ENCODE assay signal across 8 cellular contexts in genomic region chr22:36757608-36758220, GRCh38. TPM values are rescaled to one million over a fixed set of nuclear protein-coding genes. Genes with fewer than 3 reads are reported as not detected.
DNase-seq lines count a peak whose midpoint lies in the region; ATAC-seq, FAIRE-seq and TF ChIP-seq lines count a peak whose summit lies in the region.

No MANE protein-coding gene starts in this region.

- no peaks in the 10 kb centered on the region for H3K36me3 Mint-ChIP-seq in HFFc6 (ENCODE audit: low read depth)
- peaks cover 2% of the 10 kb centered on the region for H3K36me3 Mint-ChIP-seq in activated T-helper 1 cell treated with anti-CD3 and anti-CD28 coated beads, Interleukin-12 subunit alpha, Interleukin-12 subunit beta, Interleukin-2, Interleukin-4 antibody, amounts not matched to agents 30 ng/mL and 10 ng/mL and 1 ng/mL, durations not matched to agents 14 hours and 24 hours and 36 hours (ENCODE audit: low read depth)

- H3K36me3 ChIP-seq in ovary: no peaks in the 10 kb centered on the region
- no peaks in the 10 kb centered on the region for H3K36me3 ChIP-seq in thyroid gland

- intact Hi-C loops in activated T-helper 1 cell treated with anti-CD3 and anti-CD28 coated beads, Interleukin-12 subunit alpha, Interleukin-12 subunit beta, Interleukin-2, Interleukin-4 antibody, amounts not matched to agents 30 ng/mL and 10 ng/mL and 1 ng/mL, durations not matched to agents 14 hours and 24 hours and 36 hours (cut with micrococcal nuclease): loop anchor here (1.0 kb wide), 4 partner anchors 17 to 287 kb away; no protein-coding TSS in a partner anchor
- intact Hi-C loops in ovary (cut with DNase I) (no loop called here), thyroid gland (cut with DNase I) (no loop called here)

- H3K27me3 Mint-ChIP-seq in HFFc6 (ENCODE audit: insufficient read depth): peaks cover 30% of the 10 kb centered on the region
- peaks cover 8% of the 10 kb centered on the region for H3K27me3 Mint-ChIP-seq in activated T-helper 1 cell treated with anti-CD3 and anti-CD28 coated beads, Interleukin-12 subunit alpha, Interleukin-12 subunit beta, Interleukin-2, Interleukin-4 antibody, amounts not matched to agents 30 ng/mL and 10 ng/mL and 1 ng/mL, durations not matched to agents 14 hours and 24 hours and 36 hours (ENCODE audit: insufficient read depth)

- no peak for FAIRE-seq in RCC 7860 (lab: Jason Lieb, UNC)

- no peak for ATAC-seq in HG03469 (IDR thresholded peaks at IDR 0.05; ENCODE audit: unreplicated experiment)

- peaks cover 2% of the 10 kb centered on the region for H3K4me1 Mint-ChIP-seq in HFFc6 (ENCODE audit: low read depth)
- no peaks in the 10 kb centered on the region for H3K4me1 Mint-ChIP-seq in activated T-helper 1 cell treated with anti-CD3 and anti-CD28 coated beads, Interleukin-12 subunit alpha, Interleukin-12 subunit beta, Interleukin-2, Interleukin-4 antibody, amounts not matched to agents 30 ng/mL and 10 ng/mL and 1 ng/mL, durations not matched to agents 14 hours and 24 hours and 36 hours (ENCODE audit: low read depth)

- TF ChIP-seq CTCF in HFFc6 (IDR thresholded peaks at IDR 0.05) (peak; percentile 91), foreskin fibroblast (IDR thresholded peaks at IDR 0.05; ENCODE audit: low read depth, low read length) (peak; percentile 88), ovary (IDR thresholded peaks at IDR 0.05) (peak in 1 of 3 donors; percentile 37), thyroid gland (IDR thresholded peaks at IDR 0.05) (peak in 5 of 6 experiments; percentile 47 to 75 (median 56))

- H3K27ac ChIP-seq in ovary (no peak overlapping the region), thyroid gland (no peak overlapping the region)

- 57 to 62% (median 58%) methylated on average over 19 of the region's 19 CpGs for WGBS in ovary, 3 donors
- WGBS in thyroid gland, 2 donors: 68 to 77% methylated on average over 8 to 17 of the region's 19 CpGs

- no peaks in the 10 kb centered on the region for H3K9me3 Mint-ChIP-seq in HFFc6
- no peaks in the 10 kb centered on the region for H3K9me3 Mint-ChIP-seq in activated T-helper 1 cell treated with anti-CD3 and anti-CD28 coated beads, Interleukin-12 subunit alpha, Interleukin-12 subunit beta, Interleukin-2, Interleukin-4 antibody, amounts not matched to agents 30 ng/mL and 10 ng/mL and 1 ng/mL, durations not matched to agents 14 hours and 24 hours and 36 hours

- peaks cover 6% of the 10 kb centered on the region for H3K4me1 ChIP-seq in ovary (ENCODE audit: insufficient read depth)
- peaks cover 8 to 18% of the 10 kb centered on the region in 2 donors for H3K4me1 ChIP-seq in thyroid gland

- H3K27ac Mint-ChIP-seq in HFFc6: no peak overlapping the region
- H3K27ac Mint-ChIP-seq in activated T-helper 1 cell treated with anti-CD3 and anti-CD28 coated beads, Interleukin-12 subunit alpha, Interleukin-12 subunit beta, Interleukin-2, Interleukin-4 antibody, amounts not matched to agents 30 ng/mL and 10 ng/mL and 1 ng/mL, durations not matched to agents 14 hours and 24 hours and 36 hours: no peak overlapping the region

- H3K27me3 ChIP-seq in ovary (no peaks in the 10 kb centered on the region), thyroid gland (no peaks in the 10 kb centered on the region)

- H3K9me3 ChIP-seq in ovary (no peaks in the 10 kb centered on the region), thyroid gland (no peaks in the 10 kb centered on the region)

- DNase-seq in CD1c-positive myeloid dendritic cell (ENCODE audit: extremely low spot score) (peak; percentile 74), HFFc6 (peak; percentile 56), RCC 7860 (ENCODE audit: low spot score) (peak; percentile 35), foreskin fibroblast (peak; percentile 55 to 84), ovary (peak; percentile 58 to 74 (median 66)), thyroid gland (peak; percentile 79)
- peak; percentile 63 for DNase-seq in activated T-helper 1 cell treated with anti-CD3 and anti-CD28 coated beads, Interleukin-12 subunit alpha, Interleukin-12 subunit beta, Interleukin-2, Interleukin-4 antibody, amounts not matched to agents 30 ng/mL and 10 ng/mL and 1 ng/mL, durations not matched to agents 14 hours and 24 hours and 36 hours (ENCODE audit: low spot score)

- no peak for TF ChIP-seq EP300 in ovary (IDR thresholded peaks at IDR 0.05)

- H3K4me3 Mint-ChIP-seq in HFFc6: no peak overlapping the region
- H3K4me3 Mint-ChIP-seq in activated T-helper 1 cell treated with anti-CD3 and anti-CD28 coated beads, Interleukin-12 subunit alpha, Interleukin-12 subunit beta, Interleukin-2, Interleukin-4 antibody, amounts not matched to agents 30 ng/mL and 10 ng/mL and 1 ng/mL, durations not matched to agents 14 hours and 24 hours and 36 hours: no peak overlapping the region

- TF ChIP-seq POLR2A in ovary (IDR thresholded peaks at IDR 0.05): no peak
- no peak for TF ChIP-seq POLR2A in thyroid gland (IDR thresholded peaks at IDR 0.05)

- H3K4me3 ChIP-seq in foreskin fibroblast (ENCODE audit: low read depth in 1 of 2, low read length in 2 of 2) (no peak overlapping the region), ovary (no peak overlapping the region), thyroid gland (replicated peaks in 1 of 3) (no peak overlapping the region)

RNA-seq across cellular contexts. Expression of gene IFT27, which starts 18.2 kb away (rescaled TPM):
- total RNA-seq in HFFc6 (2021; fragmentation: NEBNext Ultra II Directional; extraction: Animal tissue kit (Norgen Biotek cat#: 25700)): 10 to 100 TPM; 14.4 to 22.0 (median 17.5) TPM
- 26.0 and 30.9 TPM in 2 replicates for total RNA-seq in activated T-helper 1 cell treated with anti-CD3 and anti-CD28 coated beads, Interleukin-12 subunit alpha, Interleukin-12 subunit beta, Interleukin-2, Interleukin-4 antibody, amounts not matched to agents 30 ng/mL and 10 ng/mL and 1 ng/mL, durations not matched to agents 14 hours and 24 hours and 36 hours
- total RNA-seq in ovary (10 to 100 TPM; 26.0 to 38.8 (median 29.5) TPM), thyroid gland (10 to 100 TPM; 25.1 to 39.2 (median 36.3) TPM)
- polyA plus RNA-seq in ovary: 10 to 100 TPM; 14.2 to 20.0 TPM

RNA-seq across cellular contexts. Expression of gene CACNG2, which starts 54.2 kb away (rescaled TPM):
- total RNA-seq in HFFc6 (2021; fragmentation: NEBNext Ultra II Directional; extraction: Animal tissue kit (Norgen Biotek cat#: 25700)): not detected
- total RNA-seq in activated T-helper 1 cell treated with anti-CD3 and anti-CD28 coated beads, Interleukin-12 subunit alpha, Interleukin-12 subunit beta, Interleukin-2, Interleukin-4 antibody, amounts not matched to agents 30 ng/mL and 10 ng/mL and 1 ng/mL, durations not matched to agents 14 hours and 24 hours and 36 hours: not detected in 2 replicates
- not detected for total RNA-seq in ovary
- not detected for polyA plus RNA-seq in ovary
- total RNA-seq in thyroid gland: not detected

RNA-seq across cellular contexts. Expression of gene PVALB, which starts 59.1 kb away (rescaled TPM):
- not detected for total RNA-seq in HFFc6 (2021; fragmentation: NEBNext Ultra II Directional; extraction: Animal tissue kit (Norgen Biotek cat#: 25700))
- total RNA-seq in activated T-helper 1 cell treated with anti-CD3 and anti-CD28 coated beads, Interleukin-12 subunit alpha, Interleukin-12 subunit beta, Interleukin-2, Interleukin-4 antibody, amounts not matched to agents 30 ng/mL and 10 ng/mL and 1 ng/mL, durations not matched to agents 14 hours and 24 hours and 36 hours: not detected in 2 replicates
- total RNA-seq in ovary (under 1 TPM in 1 of 7 donors, not detected in 6; 0.41 TPM), thyroid gland (not detected)
- under 1 TPM in 1 of 2 donors, not detected in 1; 0.47 TPM for polyA plus RNA-seq in ovary
